8 cellular contexts compared by ENCODE assay signal in genomic region chr12:4526923-4527546, GRCh38. TPM values are rescaled to one million over a fixed set of nuclear protein-coding genes. Genes with fewer than 3 reads are reported as not detected.
DNase-seq lines count a peak whose midpoint lies in the region; ATAC-seq and TF ChIP-seq lines count a peak whose summit lies in the region.

No MANE protein-coding gene starts in this region.

- 90% methylated on average over 2 of the region's 2 CpGs for WGBS in testis, 2 donors

- H3K27ac Mint-ChIP-seq in activated T-helper 2 cell treated with anti-CD3 and anti-CD28 coated beads, Interferon-gamma antibody, Interleukin-2, Interleukin-4, amounts not matched to agents 10 μg/mL and 5 μg/mL and 100 μg/mL, durations not matched to agents 14 hours and 24 hours and 36 hours, result no peak overlapping the region
- no peak overlapping the region for H3K27ac Mint-ChIP-seq in stimulated activated naive B cell treated with anti-CD40 and anti-IgM and Interleukin-4, amounts not matched to agents 10 μg/mL and 1 μg/mL and 100 μg/mL, for 72 hours

- H3K27me3 ChIP-seq in dorsolateral prefrontal cortex, result no peaks in the 10 kb centered on the region
- no peaks in the 10 kb centered on the region for H3K27me3 ChIP-seq in testis

- peaks cover 7% of the 10 kb centered on the region for H3K4me1 Mint-ChIP-seq in activated T-helper 2 cell treated with anti-CD3 and anti-CD28 coated beads, Interferon-gamma antibody, Interleukin-2, Interleukin-4, amounts not matched to agents 10 μg/mL and 5 μg/mL and 100 μg/mL, durations not matched to agents 14 hours and 24 hours and 36 hours (ENCODE audit: low read depth)
- peaks cover 0 to 6% of the 10 kb centered on the region in 2 donors for H3K4me1 Mint-ChIP-seq in stimulated activated naive B cell treated with anti-CD40 and anti-IgM and Interleukin-4, amounts not matched to agents 10 μg/mL and 1 μg/mL and 100 μg/mL, for 72 hours

- H3K4me3 ChIP-seq in dorsolateral prefrontal cortex (no peak overlapping the region), retinal pigment epithelial cell (ENCODE audit: low read length) (no peak overlapping the region), testis (no peak overlapping the region)

- no peaks in the 10 kb centered on the region for H3K9me3 Mint-ChIP-seq in activated T-helper 2 cell treated with anti-CD3 and anti-CD28 coated beads, Interferon-gamma antibody, Interleukin-2, Interleukin-4, amounts not matched to agents 10 μg/mL and 5 μg/mL and 100 μg/mL, durations not matched to agents 14 hours and 24 hours and 36 hours
- no peaks in the 10 kb centered on the region for H3K9me3 Mint-ChIP-seq in stimulated activated naive B cell treated with anti-CD40 and anti-IgM and Interleukin-4, amounts not matched to agents 10 μg/mL and 1 μg/mL and 100 μg/mL, for 72 hours

- H3K4me1 ChIP-seq in testis, result no peaks in the 10 kb centered on the region

- H3K27me3 Mint-ChIP-seq in activated T-helper 2 cell treated with anti-CD3 and anti-CD28 coated beads, Interferon-gamma antibody, Interleukin-2, Interleukin-4, amounts not matched to agents 10 μg/mL and 5 μg/mL and 100 μg/mL, durations not matched to agents 14 hours and 24 hours and 36 hours (ENCODE audit: low read depth), result no peaks in the 10 kb centered on the region
- no peaks in the 10 kb centered on the region for H3K27me3 Mint-ChIP-seq in stimulated activated naive B cell treated with anti-CD40 and anti-IgM and Interleukin-4, amounts not matched to agents 10 μg/mL and 1 μg/mL and 100 μg/mL, for 72 hours

- H3K36me3 ChIP-seq in testis (ENCODE audit: low read depth, missing control alignments), result no peaks in the 10 kb centered on the region

- no peak for TF ChIP-seq POLR2A in testis (IDR thresholded peaks at IDR 0.05)

- H3K4me3 Mint-ChIP-seq in activated T-helper 2 cell treated with anti-CD3 and anti-CD28 coated beads, Interferon-gamma antibody, Interleukin-2, Interleukin-4, amounts not matched to agents 10 μg/mL and 5 μg/mL and 100 μg/mL, durations not matched to agents 14 hours and 24 hours and 36 hours (ENCODE audit: low read depth), result no peak overlapping the region
- H3K4me3 Mint-ChIP-seq in stimulated activated naive B cell treated with anti-CD40 and anti-IgM and Interleukin-4, amounts not matched to agents 10 μg/mL and 1 μg/mL and 100 μg/mL, for 72 hours, result no peak overlapping the region

- peak; percentile 45 for DNase-seq in NCI-H1105 treated with DMSO at 0.1 percent for 48 hours (lab: John Stamatoyannopoulos, UW)
- no peak for DNase-seq in NCI-H1105 (lab: John Stamatoyannopoulos, UW)
- DNase-seq in NCI-H2227 treated with DMSO at 0.1 percent for 48 hours (lab: John Stamatoyannopoulos, UW), result peak; percentile 22
- DNase-seq in dorsolateral prefrontal cortex, result no peak
- no peak for DNase-seq in retinal pigment epithelial cell (ENCODE audit: low read depth)
- no peak for DNase-seq in activated T-helper 2 cell treated with anti-CD3 and anti-CD28 coated beads, Interferon-gamma antibody, Interleukin-2, Interleukin-4, amounts not matched to agents 10 μg/mL and 5 μg/mL and 100 μg/mL, durations not matched to agents 14 hours and 24 hours and 36 hours (ENCODE audit: low spot score)
- DNase-seq in testis, result no peak
- DNase-seq in stimulated activated naive B cell treated with anti-CD40 and anti-IgM and Interleukin-4, amounts not matched to agents 10 μg/mL and 1 μg/mL and 100 μg/mL, for 72 hours, result no peak

- TF ChIP-seq CTCF in dorsolateral prefrontal cortex (IDR thresholded peaks at IDR 0.05 in 54 of 56, conservative IDR thresholded peaks at IDR 0.05 in 2 of 56; ENCODE audit: low read depth in 1 of 56, partially characterized antibody in 56 of 56) (peak; percentile 42 to 81 (median 66)), retinal pigment epithelial cell (conservative IDR thresholded peaks at IDR 0.05; ENCODE audit: low read depth, low read length) (peak; percentile 32), testis (IDR thresholded peaks at IDR 0.05) (peak in 1 of 3 experiments; percentile 69)

- H3K36me3 Mint-ChIP-seq in activated T-helper 2 cell treated with anti-CD3 and anti-CD28 coated beads, Interferon-gamma antibody, Interleukin-2, Interleukin-4, amounts not matched to agents 10 μg/mL and 5 μg/mL and 100 μg/mL, durations not matched to agents 14 hours and 24 hours and 36 hours (ENCODE audit: low read depth), result peaks cover 32% of the 10 kb centered on the region
- H3K36me3 Mint-ChIP-seq in stimulated activated naive B cell treated with anti-CD40 and anti-IgM and Interleukin-4, amounts not matched to agents 10 μg/mL and 1 μg/mL and 100 μg/mL, for 72 hours, result peaks cover 22 to 32% of the 10 kb centered on the region in 2 donors

- no peaks in the 10 kb centered on the region for H3K9me3 ChIP-seq in testis

- no peak for ATAC-seq in stimulated activated naive B cell treated with anti-CD40 and anti-IgM and Interleukin-4, amounts not matched to agents 10 μg/mL and 1 μg/mL and 100 μg/mL, for 72 hours (replicated peaks)

- intact Hi-C loops in dorsolateral prefrontal cortex (cut with DNase I), result loop anchor here (5.0 to 10.0 kb wide), 2 partner anchors 172 to 175 kb away; no protein-coding TSS in a partner anchor
- intact Hi-C loops in activated T-helper 2 cell treated with anti-CD3 and anti-CD28 coated beads, Interferon-gamma antibody, Interleukin-2, Interleukin-4, amounts not matched to agents 10 μg/mL and 5 μg/mL and 100 μg/mL, durations not matched to agents 14 hours and 24 hours and 36 hours (cut with micrococcal nuclease), result loop anchor here (1.0 to 5.0 kb wide), 3 partner anchors 106 to 645 kb away; no protein-coding TSS in a partner anchor
- intact Hi-C loops in testis (cut with DNase I; ENCODE audit: low total_unique reads), result no loop called here

- peak overlapping the region in 5 of 59 donors; percentile 8 to 63 (median 37) for H3K27ac ChIP-seq in dorsolateral prefrontal cortex
- H3K27ac ChIP-seq in testis, result no peak overlapping the region

RNA-seq across cellular contexts. Expression of gene RAD51AP1, which starts 11.7 kb away (rescaled TPM):
- total RNA-seq in dorsolateral prefrontal cortex, result 1 to 10 TPM in 116 of 120 experiments, under 1 TPM in 4; 0.65 to 6.6 (median 2.8) TPM
- 31.0 and 34.1 TPM in 2 replicates for total RNA-seq in activated T-helper 2 cell treated with anti-CD3 and anti-CD28 coated beads, Interferon-gamma antibody, Interleukin-2, Interleukin-4, amounts not matched to agents 10 μg/mL and 5 μg/mL and 100 μg/mL, durations not matched to agents 14 hours and 24 hours and 36 hours
- 10 to 100 TPM; 17.0 to 19.4 TPM for total RNA-seq in testis
- polyA plus RNA-seq in testis (ENCODE audit: insufficient read depth, low read depth, low replicate concordance), result 21.9 TPM

RNA-seq across cellular contexts. Expression of gene DYRK4, which starts 35.0 kb away (rescaled TPM):
- 10 to 100 TPM; 23.2 to 53.0 (median 37.2) TPM for total RNA-seq in dorsolateral prefrontal cortex
- 30.1 and 34.4 TPM in 2 replicates for total RNA-seq in activated T-helper 2 cell treated with anti-CD3 and anti-CD28 coated beads, Interferon-gamma antibody, Interleukin-2, Interleukin-4, amounts not matched to agents 10 μg/mL and 5 μg/mL and 100 μg/mL, durations not matched to agents 14 hours and 24 hours and 36 hours
- 100 to 1,000 TPM in 1 of 2 donors, 10 to 100 TPM in 1; 91.2 to 138 TPM for total RNA-seq in testis
- polyA plus RNA-seq in testis (ENCODE audit: insufficient read depth, low read depth, low replicate concordance), result 189 TPM

Comparison
In these comparisons a context has a peak if more than half of its experiments do, and no peak if none do; other contexts are left out.
1. DNase-seq: peak in NCI-H1105 treated with DMSO at 0.1 percent for 48 hours (single experiment) and NCI-H2227 treated with DMSO at 0.1 percent for 48 hours (single experiment); none in NCI-H1105 (single experiment), dorsolateral prefrontal cortex (0 of 10), retinal pigment epithelial cell (single experiment), activated T-helper 2 cell treated with anti-CD3 and anti-CD28 coated beads, Interferon-gamma antibody, Interleukin-2, Interleukin-4, amounts not matched to agents 10 μg/mL and 5 μg/mL and 100 μg/mL, durations not matched to agents 14 hours and 24 hours and 36 hours (single experiment), testis (single experiment) and stimulated activated naive B cell treated with anti-CD40 and anti-IgM and Interleukin-4, amounts not matched to agents 10 μg/mL and 1 μg/mL and 100 μg/mL, for 72 hours (single experiment).